ENCODE assay signal across 12 cellular contexts in genomic region chr7:73742338-73742752, GRCh38. TPM values are rescaled to one million over a fixed set of nuclear protein-coding genes. Genes with fewer than 3 reads are reported as not detected.
A peak's percentile ranks its signal among the peaks of the same experiment; 100 is the strongest.
DNase-seq lines count a peak whose midpoint lies in the region; ATAC-seq and TF ChIP-seq lines count a peak whose summit lies in the region.
"Had no signal": no experiment of that assay in that cellular context is flagged by ENCODE, and none has a peak within 500 bp of the region (broad histone marks: within the 10 kb centered on the region; RNA-seq: fewer than 3 reads in every experiment).

No MANE protein-coding gene starts in this region.

- no peaks in the 10 kb centered on the region for H3K79me2 ChIP-seq in mesendoderm (ENCODE audit: control insufficient read depth, insufficient read depth, low read length)

- H3K4me1 Mint-ChIP-seq in chondrocyte (ENCODE audit: low read depth): peaks cover 24% of the 10 kb centered on the region

- peaks cover 3% of the 10 kb centered on the region for H3K79me1 ChIP-seq in mesendoderm (ENCODE audit: low read length)

- peak overlapping the region in 6 of 11 experiments; percentile 16 to 71 (median 64); a peak in 7 of 22 replicates for H3K4me2 ChIP-seq in BLaER1 treated with 17β-estradiol and CSF1 and Interleukin-3, amounts not matched to agents 10 nM and 100 nM
- H3K4me2 ChIP-seq in mesendoderm (ENCODE audit: low read length): peak overlapping the region; percentile 20

- no peak overlapping the region for H3K4ac ChIP-seq in mesendoderm (ENCODE audit: low read depth, low read length)

- peak overlapping the region; percentile 41 for H3K27ac Mint-ChIP-seq in chondrocyte (ENCODE audit: unreplicated experiment)
- H3K27ac Mint-ChIP-seq: activated CD4-positive, alpha-beta memory T cell treated with anti-CD3 and anti-CD28 coated beads, Interleukin-2, amount 10 ng/mL, durations not matched to agents 7 days and 5 days; stimulated activated naive CD8-positive, alpha-beta T cell treated with anti-CD3 and anti-CD28 coated beads, Interleukin-15, Interleukin-2, amounts not matched to agents 100 ng/mL and 50 ng/mL, for 24 hours had no signal

- no peak overlapping the region for H4K5ac ChIP-seq in mesendoderm (ENCODE audit: low read length)

- H2BK15ac ChIP-seq in mesendoderm (replicated peaks; ENCODE audit: low read depth): no peak overlapping the region

- peaks cover 4 to 7% (median 7%) of the 10 kb centered on the region in 11 experiments; a peak in 20 of 22 replicates for H4K20me1 ChIP-seq in BLaER1 treated with 17β-estradiol and CSF1 and Interleukin-3, amounts not matched to agents 10 nM and 100 nM

- no peak for ATAC-seq in HG02885 (IDR thresholded peaks at IDR 0.05; ENCODE audit: poor library complexity, unreplicated experiment)
- ATAC-seq in HG03025 (IDR thresholded peaks at IDR 0.05; ENCODE audit: low FRiP score, unreplicated experiment): no peak
- no peak for ATAC-seq in HG03095 (IDR thresholded peaks at IDR 0.05; ENCODE audit: unreplicated experiment)
- no peak for ATAC-seq in GM18867 (IDR thresholded peaks at IDR 0.05; ENCODE audit: unreplicated experiment)

- H3K18ac ChIP-seq in mesendoderm (ENCODE audit: low read length): peak overlapping the region; percentile 9

- H3K9me3 ChIP-seq in BLaER1 treated with 17β-estradiol and CSF1 and Interleukin-3, amounts not matched to agents 10 nM and 100 nM (replicated peaks in 1 of 11): no peaks in the 10 kb centered on the region
- H3K9me3 ChIP-seq: left ventricle myocardium inferior had no signal

- peaks cover 0 to 5% (median 2%) of the 10 kb centered on the region in 11 experiments; a peak in 13 of 22 replicates for H3K36me3 ChIP-seq in BLaER1 treated with 17β-estradiol and CSF1 and Interleukin-3, amounts not matched to agents 10 nM and 100 nM
- no peaks in the 10 kb centered on the region for H3K36me3 ChIP-seq in mesendoderm (ENCODE audit: control insufficient read depth, insufficient read depth, low read length)

- H3K56ac ChIP-seq in mesendoderm (ENCODE audit: low read length): peak overlapping the region; percentile 63

- H3K4me3 Mint-ChIP-seq in chondrocyte (ENCODE audit: unreplicated experiment): no peak overlapping the region
- H3K4me3 Mint-ChIP-seq: activated CD4-positive, alpha-beta memory T cell treated with anti-CD3 and anti-CD28 coated beads, Interleukin-2, amount 10 ng/mL, durations not matched to agents 7 days and 5 days; stimulated activated naive CD8-positive, alpha-beta T cell treated with anti-CD3 and anti-CD28 coated beads, Interleukin-15, Interleukin-2, amounts not matched to agents 100 ng/mL and 50 ng/mL, for 24 hours had no signal

- peaks cover 11 to 26% (median 22%) of the 10 kb centered on the region in 10 experiments for H3K4me1 ChIP-seq in BLaER1 treated with 17β-estradiol and CSF1 and Interleukin-3, amounts not matched to agents 10 nM and 100 nM
- H3K4me1 ChIP-seq in mesendoderm (ENCODE audit: control insufficient read depth, low read depth, low read length): peaks cover 8% of the 10 kb centered on the region

- peaks cover 9 to 26% (median 18%) of the 10 kb centered on the region in 11 experiments; a peak in 21 of 22 replicates for H3K27me3 ChIP-seq in BLaER1 treated with 17β-estradiol and CSF1 and Interleukin-3, amounts not matched to agents 10 nM and 100 nM
- no peaks in the 10 kb centered on the region for H3K27me3 ChIP-seq in mesendoderm (ENCODE audit: insufficient read depth, low read length, poor library complexity)

- peaks cover 3% of the 10 kb centered on the region for H3K36me3 Mint-ChIP-seq in chondrocyte (ENCODE audit: low read depth)

- no peaks in the 10 kb centered on the region for H3K9me3 Mint-ChIP-seq in chondrocyte (ENCODE audit: low read depth)
- H3K9me3 Mint-ChIP-seq: activated CD4-positive, alpha-beta memory T cell treated with anti-CD3 and anti-CD28 coated beads, Interleukin-2, amount 10 ng/mL, durations not matched to agents 7 days and 5 days; stimulated activated naive CD8-positive, alpha-beta T cell treated with anti-CD3 and anti-CD28 coated beads, Interleukin-15, Interleukin-2, amounts not matched to agents 100 ng/mL and 50 ng/mL, for 24 hours had no signal

- H3K4me3 ChIP-seq in BLaER1 treated with 17β-estradiol and CSF1 and Interleukin-3, amounts not matched to agents 10 nM and 100 nM: no peak overlapping the region
- H3K4me3 ChIP-seq in mesendoderm (ENCODE audit: low read length): no peak overlapping the region
- H3K4me3 ChIP-seq: left ventricle myocardium inferior had no signal

- no CpG with 5 or more reads among the region's 7 CpGs for WGBS in mesendoderm (ENCODE audit: extremely low coverage, insufficient coverage, low lambda C conversion rate)

- DNase-seq in LoVo (ENCODE audit: low spot score): peak; percentile 34
- DNase-seq in chondrocyte (ENCODE audit: low spot score): no peak
- DNase-seq in mesendoderm: peak; percentile 91
- DNase-seq: activated CD4-positive, alpha-beta memory T cell treated with anti-CD3 and anti-CD28 coated beads, Interleukin-2, amount 10 ng/mL, durations not matched to agents 7 days and 5 days; erythroblast; left ventricle myocardium inferior had no signal

- H3K27ac ChIP-seq in BLaER1 treated with 17β-estradiol and CSF1 and Interleukin-3, amounts not matched to agents 10 nM and 100 nM: no peak overlapping the region
- H3K27ac ChIP-seq in mesendoderm (ENCODE audit: low read depth, low read length): no peak overlapping the region
- H3K27ac ChIP-seq: left ventricle myocardium inferior had no signal

- H2AK5ac ChIP-seq in mesendoderm (ENCODE audit: low read length): no peak overlapping the region

- TF ChIP-seq CTCF in chondrocyte (IDR thresholded peaks at IDR 0.05): no peak

- no peak overlapping the region for H3K23ac ChIP-seq in mesendoderm (ENCODE audit: low read length)

- no peak overlapping the region for H2BK120ac ChIP-seq in mesendoderm (ENCODE audit: low read depth, low read length)

- no peak overlapping the region for H4K8ac ChIP-seq in mesendoderm (ENCODE audit: low read depth, low read length)

- 0 out of 22 replicates have a peak overlapping the region, but pooled peaks of 1 of the 11 experiments have one; percentile 33 for H3K9ac ChIP-seq in BLaER1 treated with 17β-estradiol and CSF1 and Interleukin-3, amounts not matched to agents 10 nM and 100 nM
- no peak overlapping the region for H3K9ac ChIP-seq in mesendoderm (ENCODE audit: low read length)

- H2BK5ac ChIP-seq in mesendoderm (ENCODE audit: low read length): peak overlapping the region; percentile 64

- H3K27me3 Mint-ChIP-seq in chondrocyte (ENCODE audit: low read depth): no peaks in the 10 kb centered on the region
- H3K27me3 Mint-ChIP-seq: activated CD4-positive, alpha-beta memory T cell treated with anti-CD3 and anti-CD28 coated beads, Interleukin-2, amount 10 ng/mL, durations not matched to agents 7 days and 5 days; stimulated activated naive CD8-positive, alpha-beta T cell treated with anti-CD3 and anti-CD28 coated beads, Interleukin-15, Interleukin-2, amounts not matched to agents 100 ng/mL and 50 ng/mL, for 24 hours had no signal

RNA-seq across cellular contexts. Expression of gene ABHD11, which starts 3.7 kb away (rescaled TPM):
- 11.2 to 15.3 TPM (median 15.0 TPM) in 3 replicates for total RNA-seq in chondrocyte
- polyA plus RNA-seq in mesendoderm (2013, experiment 1 of 2): 9.8 TPM
- polyA plus RNA-seq in mesendoderm (2013, experiment 2 of 2): 10.8 TPM

RNA-seq across cellular contexts. Expression of gene STX1A, which starts 22.9 kb away (rescaled TPM):
- 19.1 to 33.5 TPM (median 20.9 TPM) in 3 replicates for total RNA-seq in chondrocyte
- polyA plus RNA-seq in mesendoderm (2013, experiment 1 of 2): 4.8 TPM
- 5.3 TPM for polyA plus RNA-seq in mesendoderm (2013, experiment 2 of 2)

RNA-seq across cellular contexts. Expression of gene CLDN3, which starts 27.7 kb away (rescaled TPM):
- total RNA-seq in chondrocyte: 0.32 TPM in 1 of 3 replicates, not detected in the others
- 1.6 TPM for polyA plus RNA-seq in mesendoderm (2013, experiment 1 of 2)
- polyA plus RNA-seq in mesendoderm (2013, experiment 2 of 2): 1.7 TPM
- total RNA-seq: activated CD4-positive, alpha-beta memory T cell treated with anti-CD3 and anti-CD28 coated beads, Interleukin-2, amount 10 ng/mL, durations not matched to agents 7 days and 5 days; left ventricle myocardium inferior had no signal

RNA-seq across cellular contexts. Expression of gene BUD23, which starts 58.9 kb away (rescaled TPM):
- 39.2 to 43.4 TPM (median 42.6 TPM) in 3 replicates for total RNA-seq in chondrocyte
- polyA plus RNA-seq in mesendoderm (2013, experiment 1 of 2): 149 TPM
- 149 TPM for polyA plus RNA-seq in mesendoderm (2013, experiment 2 of 2)

RNA-seq across cellular contexts. Expression of gene DNAJC30, which starts 59.1 kb away (rescaled TPM):
- total RNA-seq in chondrocyte: 9.5 to 15.2 TPM (median 10.2 TPM) in 3 replicates
- polyA plus RNA-seq in mesendoderm (2013, experiment 1 of 2): 7.6 TPM
- polyA plus RNA-seq in mesendoderm (2013, experiment 2 of 2): 7.6 TPM
